Comparison of ENCODE assay signal across 8 cellular contexts in genomic region chr2:190648289-190649034, GRCh38. TPM values are rescaled to one million over a fixed set of nuclear protein-coding genes. Genes with fewer than 3 reads are reported as not detected.
A peak's percentile ranks its signal among the peaks of the same experiment; 100 is the strongest.
DNase-seq lines count a peak whose midpoint lies in the region; ATAC-seq, FAIRE-seq and TF ChIP-seq lines count a peak whose summit lies in the region.

No MANE protein-coding gene starts in this region.

- no peak for FAIRE-seq in HepG2 (lab: Jason Lieb, UNC)

- TF ChIP-seq RAD21 in HepG2 (CRISPR knock-in tag; IDR thresholded peaks at IDR 0.05), result no peak

- in situ Hi-C loops in HepG2 (cut with HindIII; ENCODE audit: extremely low pct_ligation_motif_present, low pct_unique_long_range_greater_than_20kb), result no loop called here

- POLR2A ChIA-PET in HepG2 (lab: Yijun Ruan, JAX), result interaction anchor here (0.9 to 1.9 kb wide), 5 partner anchors 14 to 329 kb away, joined by 3 to 9 read pairs (median 3); partner anchors contain the start of genes HIBCH and NEMP2

- peak overlapping the region; percentile 72 for H3K4me3 Mint-ChIP-seq in activated CD4-positive, alpha-beta T cell treated with anti-CD3 and anti-CD28 coated beads, Interleukin-2, amount 10 ng/mL, durations not matched to agents 24 days and 14 days

- H3K4me1 Mint-ChIP-seq in activated CD4-positive, alpha-beta T cell treated with anti-CD3 and anti-CD28 coated beads, Interleukin-2, amount 10 ng/mL, durations not matched to agents 24 days and 14 days, result peaks cover 36% of the 10 kb centered on the region

- no peaks in the 10 kb centered on the region for H3K36me3 ChIP-seq in HepG2 (replicated peaks in 1 of 2; ENCODE audit: control insufficient read depth in 1 of 2, insufficient read depth in 2 of 2, low read length in 2 of 2)

- DNase-seq in AG20443 (ENCODE audit: low spot score), result peak; percentile 95
- peak; percentile 65 for DNase-seq in NCI-H345 treated with DMSO at 0.1 percent for 48 hours (lab: John Stamatoyannopoulos, UW; ENCODE audit: unreplicated experiment)
- DNase-seq in activated CD4-positive, alpha-beta T cell treated with anti-CD3 and anti-CD28 coated beads, Interleukin-2, amount 10 ng/mL, durations not matched to agents 24 days and 14 days, result peak; percentile 96
- DNase-seq in cortex of kidney (lab: John Stamatoyannopoulos, UW), result peak; percentile 66
- peak; percentile 58 for DNase-seq in HepG2 (ENCODE audit: low spot score)
- DNase-seq in stimulated activated CD4-positive, alpha-beta T cell treated with anti-CD3 and anti-CD28 coated beads, Interleukin-2, amount 100 ng/mL, for 4 hours (ENCODE audit: low read depth), result peak; percentile 88

- BruUV-seq in HepG2 (replicated peaks; lab: Mats Ljungman, UMichigan), result no TSS peak

- peak overlapping the region; percentile 83 for H3K4me2 ChIP-seq in HepG2 (ENCODE audit: low read depth, low read length)

- TF ChIP-seq CTCF in HepG2 (CRISPR knock-in tag; IDR thresholded peaks at IDR 0.05), result no peak

- CTCF ChIA-PET in HepG2 (lab: Yijun Ruan, JAX; ENCODE audit: low intra/inter-chr PET ratio, low total read pairs), result no interaction called here

- H4K20me1 ChIP-seq in HepG2 (ENCODE audit: insufficient read depth, low read length), result no peaks in the 10 kb centered on the region

- H3K4me3 ChIP-seq in HepG2 (replicated peaks in 1 of 3; ENCODE audit: insufficient read depth in 1 of 3, low read depth in 2 of 3, low read length in 3 of 3), result peak overlapping the region; percentile 93 to 94 (median 93)

- peak overlapping the region; percentile 82 for H3K27ac Mint-ChIP-seq in activated CD4-positive, alpha-beta T cell treated with anti-CD3 and anti-CD28 coated beads, Interleukin-2, amount 10 ng/mL, durations not matched to agents 24 days and 14 days

- H3K9me3 ChIP-seq in HepG2 (ENCODE audit: low read length), result no peaks in the 10 kb centered on the region

- H3K9me3 Mint-ChIP-seq in activated CD4-positive, alpha-beta T cell treated with anti-CD3 and anti-CD28 coated beads, Interleukin-2, amount 10 ng/mL, durations not matched to agents 24 days and 14 days, result no peaks in the 10 kb centered on the region

- 1% methylated on average over 59 of the region's 78 CpGs for WGBS in HepG2 (ENCODE audit: low lambda C conversion rate)

- peak overlapping the region; percentile 48 for H3K9ac ChIP-seq in HepG2 (ENCODE audit: insufficient read depth, low read depth, low read length)

- peak overlapping the region; percentile 58 for H3K27ac ChIP-seq in HepG2 (ENCODE audit: extremely low read length, insufficient read depth, low read length)

- no peaks in the 10 kb centered on the region for H3K27me3 Mint-ChIP-seq in activated CD4-positive, alpha-beta T cell treated with anti-CD3 and anti-CD28 coated beads, Interleukin-2, amount 10 ng/mL, durations not matched to agents 24 days and 14 days

- intact Hi-C loops in activated CD4-positive, alpha-beta T cell treated with anti-CD3 and anti-CD28 coated beads, Interleukin-2, amount 10 ng/mL, durations not matched to agents 24 days and 14 days (cut with micrococcal nuclease), result loop anchor here (1.0 to 5.0 kb wide), 8 partner anchors 14 to 364 kb away; partner anchors contain the start of genes GLS, MFSD6, NEMP2 and STAT1
- intact Hi-C loops in HepG2 (cut with micrococcal nuclease; ENCODE audit: unreplicated experiment), result loop anchor here (2.0 to 10.0 kb wide), 3 partner anchors 114 to 314 kb away; partner anchors contain the start of gene NEMP2

- peaks cover 4% of the 10 kb centered on the region for H3K36me3 Mint-ChIP-seq in activated CD4-positive, alpha-beta T cell treated with anti-CD3 and anti-CD28 coated beads, Interleukin-2, amount 10 ng/mL, durations not matched to agents 24 days and 14 days (ENCODE audit: low read depth)

- H3K4me1 ChIP-seq in HepG2 (ENCODE audit: insufficient read depth, low read length), result peaks cover 34% of the 10 kb centered on the region

- H2AFZ ChIP-seq in HepG2 (ENCODE audit: low read length), result peak overlapping the region; percentile 16

- peaks cover 40% of the 10 kb centered on the region for H3K79me2 ChIP-seq in HepG2 (ENCODE audit: insufficient read depth, low read length)

- ATAC-seq in GM19025 (IDR thresholded peaks at IDR 0.05; ENCODE audit: low read depth, unreplicated experiment), result peak; percentile 76
- peak; percentile 67 for ATAC-seq in HG03280 (IDR thresholded peaks at IDR 0.05; ENCODE audit: unreplicated experiment)
- peak; percentile 86 for ATAC-seq in HepG2

- TF ChIP-seq EP300 in HepG2 (IDR thresholded peaks at IDR 0.05; ENCODE audit: low read depth in 2 of 2, low read length in 2 of 2), result no peak
- no peak for TF ChIP-seq EP300 in HepG2 (CRISPR knock-in tag; IDR thresholded peaks at IDR 0.05; ENCODE audit: borderline replicate concordance)

- H3K27me3 ChIP-seq in HepG2 (ENCODE audit: control insufficient read depth in 1 of 2, insufficient read depth in 2 of 2, low read length in 2 of 2), result no peaks in the 10 kb centered on the region; a peak in 1 of 5 replicates

- peak; percentile 50 to 72 for TF ChIP-seq POLR2A in HepG2 (IDR thresholded peaks at IDR 0.05; ENCODE audit: insufficient read depth in 1 of 2, low read depth in 2 of 2, low read length in 2 of 2)

TF ChIP-seq in HepG2, 621 proteins besides CTCF, POLR2A, EP300 and RAD21 (continues in another document):
- no peak for TF ChIP-seq ZNF703 (CRISPR knock-in tag; IDR thresholded peaks at IDR 0.05; ENCODE audit: borderline replicate concordance)
- peak; percentile 62; the same call in 1 of the 2 replicates for TF ChIP-seq ZNF30 (CRISPR knock-in tag; IDR thresholded peaks at IDR 0.05)
- 0 out of 2 replicates have a peak, but pooled peaks have one; percentile 45 for TF ChIP-seq BCL3 (CRISPR knock-in tag; IDR thresholded peaks at IDR 0.05)
- peak; percentile 31; the same call in 1 of the 2 replicates for TF ChIP-seq RXRA (CRISPR knock-in tag; IDR thresholded peaks at IDR 0.05)
- 0 out of 2 replicates have a peak, but pooled peaks have one; percentile 46 for TF ChIP-seq RFXANK (CRISPR knock-in tag; IDR thresholded peaks at IDR 0.05)
- TF ChIP-seq NFIC (IDR thresholded peaks at IDR 0.05; ENCODE audit: low read length), result no peak
- no peak for TF ChIP-seq ZNF33B (CRISPR knock-in tag; IDR thresholded peaks at IDR 0.05)
- TF ChIP-seq RCOR2 (CRISPR knock-in tag; IDR thresholded peaks at IDR 0.05), result 0 out of 2 replicates have a peak, but pooled peaks have one; percentile 0
- TF ChIP-seq RELA (CRISPR knock-in tag; IDR thresholded peaks at IDR 0.05), result peak; percentile 91; the same call in 1 of the 2 replicates
- TF ChIP-seq HOXA3 (CRISPR knock-in tag; IDR thresholded peaks at IDR 0.05), result peak; percentile 20; the same call in 1 of the 2 replicates
- TF ChIP-seq FOXA1 (IDR thresholded peaks at IDR 0.05), result no peak
- TF ChIP-seq FOXA1 (CRISPR knock-in tag; IDR thresholded peaks at IDR 0.05), result no peak
- no peak for TF ChIP-seq ZNF781 (CRISPR knock-in tag; IDR thresholded peaks at IDR 0.05; ENCODE audit: borderline replicate concordance, not compliant biosample characterization)
- TF ChIP-seq NR2F6 (IDR thresholded peaks at IDR 0.05), result no peak
- TF ChIP-seq NR2F6 (CRISPR knock-in tag; IDR thresholded peaks at IDR 0.05), result peak; percentile 15; the same call in 1 of the 2 replicates

RNA-seq across cellular contexts. Expression of gene NAB1, which starts 0.4 kb away (rescaled TPM):
- 34.1 and 37.4 TPM in 2 replicates for total RNA-seq in activated CD4-positive, alpha-beta T cell treated with anti-CD3 and anti-CD28 coated beads, Interleukin-2, amount 10 ng/mL, durations not matched to agents 24 days and 14 days
- 46.0 and 51.2 TPM in 2 replicates for total RNA-seq in HepG2 (2016; rRNA removed; fragmentation: Illumina TruSeq; extraction: Trizol)
- 139 and 176 TPM in 2 replicates for total RNA-seq in HepG2 (2016; cell fraction: cytosol; rRNA removed; fragmentation: Illumina TruSeq; extraction: Trizol; ENCODE audit: low read depth)
- 49.6 and 52.0 TPM in 2 replicates for total RNA-seq in HepG2 (2016; cell fraction: insoluble cytoplasmic fraction; rRNA removed; fragmentation: Illumina TruSeq; extraction: Trizol)
- total RNA-seq in HepG2 (2016; cell fraction: membrane; rRNA removed; fragmentation: Illumina TruSeq; extraction: Trizol), result 123 and 139 TPM in 2 replicates
- 44.1 and 50.2 TPM in 2 replicates for total RNA-seq in HepG2 (2016; cell fraction: nucleus; rRNA removed; fragmentation: Illumina TruSeq; extraction: Trizol)
- 19.6 and 24.5 TPM in 2 replicates for polyA plus RNA-seq in HepG2 (2011; rRNA removed)
- 9.0 and 11.6 TPM in 2 replicates for polyA plus RNA-seq in HepG2 (2011; cell fraction: cytosol; rRNA removed)
- 38.8 and 42.4 TPM in 2 replicates for polyA plus RNA-seq in HepG2 (2011; cell fraction: nucleus; rRNA removed)
- polyA plus RNA-seq in HepG2 (2012), result 23.4 and 23.6 TPM in 2 replicates
- 7.2 and 7.4 TPM in 2 replicates for polyA plus RNA-seq in HepG2 (2016; cell fraction: cytosol; fragmentation: Illumina TruSeq; extraction: Trizol; ENCODE audit: low read depth)
- 43.9 and 45.3 TPM in 2 replicates for polyA plus RNA-seq in HepG2 (2016; cell fraction: insoluble cytoplasmic fraction; fragmentation: Illumina TruSeq; extraction: Trizol; ENCODE audit: low read depth)
- polyA plus RNA-seq in HepG2 (2016; cell fraction: membrane; fragmentation: Illumina TruSeq; extraction: Trizol; ENCODE audit: low read depth), result 24.2 and 27.5 TPM in 2 replicates
- polyA plus RNA-seq in HepG2 (2016; cell fraction: nucleus; fragmentation: Illumina TruSeq; extraction: Trizol; ENCODE audit: insufficient read depth, low read depth), result 72.5 and 83.7 TPM in 2 replicates
- polyA minus RNA-seq in HepG2 (2011; rRNA and poly(A)+ RNA removed; ENCODE audit: low replicate concordance), result 18.6 and 50.1 TPM in 2 replicates
- 28.5 and 29.1 TPM in 2 replicates for polyA minus RNA-seq in HepG2 (2011; cell fraction: cytosol; rRNA and poly(A)+ RNA removed)
- polyA minus RNA-seq in HepG2 (2011; cell fraction: nucleus; rRNA and poly(A)+ RNA removed), result 33.7 and 45.5 TPM in 2 replicates

Comparison
In these comparisons a context has a peak if more than half of its experiments do, and no peak if none do; other contexts are left out.
1. Peak in every context shown above with its lines: DNase-seq, ATAC-seq, H3K4me3 ChIP-seq and H3K27ac ChIP-seq.